Comparison of ENCODE assay signal across 8 cellular contexts in the genomic region with DNA sequence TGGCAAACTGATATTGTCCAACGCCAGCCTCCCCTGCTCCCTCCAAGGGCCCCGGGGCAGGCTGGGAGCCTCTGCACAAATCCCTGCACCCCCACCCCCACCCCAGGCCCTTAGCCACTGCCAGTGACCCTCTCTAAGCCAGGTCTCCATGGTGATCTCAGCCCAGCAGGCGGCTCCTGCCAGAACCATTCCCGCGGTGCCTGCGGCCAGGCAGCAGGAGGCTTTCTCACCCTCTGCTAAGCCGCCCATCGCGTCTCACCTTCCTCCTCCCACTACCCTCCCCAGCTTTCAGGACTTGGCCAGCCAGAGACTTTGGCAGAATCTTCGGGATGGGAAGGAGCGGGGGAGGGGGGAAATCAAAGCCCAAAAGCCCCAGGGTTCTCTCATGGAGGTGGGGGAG. TPM values are rescaled to one million over a fixed set of nuclear protein-coding genes. Genes with fewer than 3 reads are reported as not detected.
DNase-seq lines count a peak whose midpoint lies in the region; ATAC-seq and TF ChIP-seq lines count a peak whose summit lies in the region.

No MANE protein-coding gene starts in this region.

- TF ChIP-seq CTCF in AG04450 (IDR thresholded peaks at IDR 0.05; ENCODE audit: low read depth, low read length) = peak; percentile 14; the same call in 1 of the 2 replicates

- no peaks in the 10 kb centered on the region for H3K27me3 ChIP-seq in AG04450 (ENCODE audit: control insufficient read depth, insufficient read depth, low read length)

- CTCF ChIA-PET in AG04450 (lab: Charles Lee) = interaction anchor here (2.9 kb wide), 1 partner anchor 20 kb away, joined by 21 read pairs; no protein-coding TSS in a partner anchor

- POLR2A ChIA-PET in AG04450 (lab: Yijun Ruan, JAX) = interaction anchor here (1.6 kb wide), 1 partner anchor 31 kb away, joined by 3 read pairs; no protein-coding TSS in a partner anchor

- no peak overlapping the region for H3K4me3 ChIP-seq in AG04450 (ENCODE audit: low read depth, low read length)

- DNase-seq in AG04450 (ENCODE audit: low read depth, low spot score) = peak; percentile 46
- DNase-seq in NCI-H146 treated with DMSO at 0.1 percent for 48 hours (lab: John Stamatoyannopoulos, UW; ENCODE audit: unreplicated experiment) = peak; percentile 39
- DNase-seq in ecto neural progenitor cell (ENCODE audit: low spot score) = peak; percentile 84
- peak; percentile 47 for DNase-seq in middle frontal gyrus (ENCODE audit: extremely low spot score, low spot score)
- DNase-seq in NCI-H748 (lab: John Stamatoyannopoulos, UW; ENCODE audit: unreplicated experiment) = no peak
- DNase-seq in KBM-7 = no peak

- no peaks in the 10 kb centered on the region; the same call in 1 of the 2 replicates for H3K9me3 ChIP-seq in AG04450 (ENCODE audit: control insufficient read depth, insufficient read depth, low read length)

- peak overlapping the region; percentile 21 for H3K27ac ChIP-seq in AG04450 (ENCODE audit: low read depth, low read length)

- no peak for ATAC-seq in HG03354 (IDR thresholded peaks at IDR 0.05; ENCODE audit: poor library complexity, severe bottlenecking, unreplicated experiment)
- no peak for ATAC-seq in GM19397 (IDR thresholded peaks at IDR 0.05; ENCODE audit: unreplicated experiment)

- in situ Hi-C loops in KBM-7 (cut with MboI; ENCODE audit: low pct_unique_long_range_greater_than_20kb, low sequenced_read_pairs) = no loop called here

RNA-seq across cellular contexts. Expression of gene WASF2, which starts 46.8 kb away (rescaled TPM):
- polyA plus RNA-seq in AG04450 (2011; rRNA removed) = 54.8 and 62.7 TPM in 2 replicates
- 50.8 and 57.3 TPM in 2 replicates for polyA minus RNA-seq in AG04450 (2011; rRNA and poly(A)+ RNA removed)

Comparison
In these comparisons a context has a peak if more than half of its experiments do, and no peak if none do; other contexts are left out.
1. DNase-seq: peak in AG04450 (single experiment), NCI-H146 treated with DMSO at 0.1 percent for 48 hours (single experiment), ecto neural progenitor cell (single experiment) and middle frontal gyrus (single experiment); none in NCI-H748 (single experiment) and KBM-7 (single experiment).